Comparison of ENCODE assay signal across 9 cellular contexts in genomic region chr18:45014047-45014501, GRCh38.
DNase-seq lines count a peak whose midpoint lies in the region; ATAC-seq and TF ChIP-seq lines count a peak whose summit lies in the region.
"Had no signal": no experiment of that assay in that cellular context is flagged by ENCODE, and none has a peak within 500 bp of the region (broad histone marks: within the 10 kb centered on the region; RNA-seq: fewer than 3 reads in every experiment).

No MANE protein-coding gene starts in this region.

- no peaks in the 10 kb centered on the region for H3F3A ChIP-seq in Loucy (ENCODE audit: low read depth)

- peak overlapping the region; percentile 66 for H3K27ac ChIP-seq in ACC112 (ENCODE audit: low read depth, low read length)
- H3K27ac ChIP-seq: VCaP had no signal

- no peaks in the 10 kb centered on the region for H3K27me3 Mint-ChIP-seq in activated CD4-positive, alpha-beta T cell treated with anti-CD3 and anti-CD28 coated beads for 36 hours

- H4K20me1 ChIP-seq in Loucy (ENCODE audit: insufficient read depth, low read length, poor library complexity, severe bottlenecking) = no peaks in the 10 kb centered on the region

- no peaks in the 10 kb centered on the region for H3K79me2 ChIP-seq in ACC112 (ENCODE audit: control insufficient read depth, insufficient read depth, low read length, unreplicated experiment)
- H3K79me2 ChIP-seq in Loucy (ENCODE audit: insufficient read depth, low read length) = no peaks in the 10 kb centered on the region; the same call in 1 of the 2 replicates

- no peaks in the 10 kb centered on the region for H3K9me3 Mint-ChIP-seq in activated CD4-positive, alpha-beta T cell treated with anti-CD3 and anti-CD28 coated beads for 36 hours (ENCODE audit: low read depth)

- TF ChIP-seq CTCF in Loucy (conservative IDR thresholded peaks at IDR 0.05; ENCODE audit: low read length) = no peak

- H3K4me2 ChIP-seq in Loucy (ENCODE audit: low read depth, low read length, poor library complexity, severe bottlenecking) = no peak overlapping the region

- no peak overlapping the region for H3K27ac Mint-ChIP-seq in activated CD4-positive, alpha-beta T cell treated with anti-CD3 and anti-CD28 coated beads for 36 hours

- peak overlapping the region; percentile 49 for H2AFZ ChIP-seq in ACC112 (ENCODE audit: low read length, unreplicated experiment)
- H2AFZ ChIP-seq in Loucy (ENCODE audit: low read length) = no peak overlapping the region

- peaks cover 33% of the 10 kb centered on the region for H3K4me1 ChIP-seq in ACC112 (ENCODE audit: control insufficient read depth, insufficient read depth, low read length, unreplicated experiment)
- peaks cover 56% of the 10 kb centered on the region for H3K4me1 ChIP-seq in Loucy (ENCODE audit: insufficient read depth, low read length, poor library complexity, severe bottlenecking)

- H3K4me3 ChIP-seq in ACC112 (ENCODE audit: low read depth, low read length) (peak overlapping the region; percentile 0; the same call in 1 of the 2 replicates), Loucy (ENCODE audit: low read length, poor library complexity, severe bottlenecking) (no peak overlapping the region)

- intact Hi-C loops in activated CD4-positive, alpha-beta T cell treated with anti-CD3 and anti-CD28 coated beads for 36 hours (cut with DNase I, micrococcal nuclease) = no loop called here

- no peaks in the 10 kb centered on the region for H3K9me2 ChIP-seq in Loucy (replicated peaks; ENCODE audit: low read depth, low read length)

- H3K4me1 Mint-ChIP-seq in activated CD4-positive, alpha-beta T cell treated with anti-CD3 and anti-CD28 coated beads for 36 hours = peaks cover 10% of the 10 kb centered on the region

- H3K36me3 Mint-ChIP-seq in activated CD4-positive, alpha-beta T cell treated with anti-CD3 and anti-CD28 coated beads for 36 hours (ENCODE audit: low read depth) = no peaks in the 10 kb centered on the region

- DNase-seq in dedifferentiated amniotic fluid mesenchymal stem cell (ENCODE audit: extremely low spot score) = peak; percentile 58
- DNase-seq in middle frontal gyrus (ENCODE audit: extremely low spot score, low spot score) = peak; percentile 51
- no peak for DNase-seq in activated CD4-positive, alpha-beta T cell treated with anti-CD3 and anti-CD28 coated beads for 36 hours
- no peak for DNase-seq in activated CD4-positive, alpha-beta T cell treated with anti-CD3 and anti-CD28 coated beads for 48 hours

- H3K4me3 Mint-ChIP-seq in activated CD4-positive, alpha-beta T cell treated with anti-CD3 and anti-CD28 coated beads for 36 hours = no peak overlapping the region

- POLR2A ChIA-PET in activated CD4-positive, alpha-beta T cell treated with anti-CD3 and anti-CD28 coated beads for 36 hours (lab: Charles Lee) = no interaction called here

- H3K27me3 ChIP-seq in ACC112 (ENCODE audit: insufficient read depth, low read length) (no peaks in the 10 kb centered on the region), Loucy (ENCODE audit: insufficient read depth, low read length, poor library complexity, severe bottlenecking) (no peaks in the 10 kb centered on the region)

- H3K36me3 ChIP-seq in ACC112 (ENCODE audit: insufficient read depth, low read length) = no peaks in the 10 kb centered on the region
- no peaks in the 10 kb centered on the region for H3K36me3 ChIP-seq in Loucy (ENCODE audit: insufficient read depth, low read length)

- no peaks in the 10 kb centered on the region for H3K9me3 ChIP-seq in Loucy (ENCODE audit: insufficient read depth, low read depth, low read length)

- CTCF ChIA-PET in activated CD4-positive, alpha-beta T cell treated with anti-CD3 and anti-CD28 coated beads for 36 hours (lab: Charles Lee) = no interaction called here

- ATAC-seq in HG02938 (IDR thresholded peaks at IDR 0.05; ENCODE audit: unreplicated experiment) (no peak), HG03520 (IDR thresholded peaks at IDR 0.05; ENCODE audit: unreplicated experiment) (no peak)
- no peak for ATAC-seq in activated CD4-positive, alpha-beta T cell treated with anti-CD3 and anti-CD28 coated beads for 36 hours

- H3K9ac ChIP-seq in Loucy (ENCODE audit: low read depth, low read length, poor library complexity, severe bottlenecking) = peak overlapping the region; percentile 21

Comparison
In these comparisons a context has a peak if more than half of its experiments do, and no peak if none do; other contexts are left out.
1. DNase-seq: peak in dedifferentiated amniotic fluid mesenchymal stem cell (single experiment) and middle frontal gyrus (single experiment); none in activated CD4-positive, alpha-beta T cell treated with anti-CD3 and anti-CD28 coated beads for 36 hours (single experiment) and activated CD4-positive, alpha-beta T cell treated with anti-CD3 and anti-CD28 coated beads for 48 hours (single experiment).